15 cellular contexts compared by ENCODE assay signal in the genomic region with DNA sequence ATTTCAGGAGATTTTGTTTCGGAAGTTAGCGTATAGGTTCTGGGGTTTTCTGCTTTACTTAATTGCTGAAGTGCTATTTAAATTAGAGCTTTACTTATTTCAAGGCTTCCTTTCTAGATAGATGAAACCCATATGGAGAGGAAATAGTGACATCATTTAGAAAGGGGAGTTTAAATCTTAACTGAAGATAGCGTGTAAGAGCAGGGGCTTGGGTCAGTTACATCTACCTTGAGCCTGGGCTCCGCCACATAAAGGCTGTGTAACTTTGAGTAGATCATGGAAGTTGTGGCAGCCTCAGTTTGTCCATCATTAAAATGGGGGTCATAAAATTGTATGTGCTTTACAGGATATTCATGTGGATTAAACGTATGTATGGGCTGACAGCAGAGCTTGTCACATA. TPM values are rescaled to one million over a fixed set of nuclear protein-coding genes. Genes with fewer than 3 reads are reported as not detected.
DNase-seq lines count a peak whose midpoint lies in the region; ATAC-seq and TF ChIP-seq lines count a peak whose summit lies in the region.
"Had no signal": no experiment of that assay in that cellular context is flagged by ENCODE, and none has a peak within 500 bp of the region (broad histone marks: within the 10 kb centered on the region; RNA-seq: fewer than 3 reads in every experiment).

No MANE protein-coding gene starts in this region.

- TF ChIP-seq CTCF in left ventricle myocardium inferior (IDR thresholded peaks at IDR 0.05; ENCODE audit: borderline replicate concordance) (no peak), gastroesophageal sphincter (IDR thresholded peaks at IDR 0.05) (no peak), tibial artery (IDR thresholded peaks at IDR 0.05) (no peak)

- intact Hi-C loops in left ventricle myocardium inferior (cut with micrococcal nuclease), result no loop called here
- intact Hi-C loops in Right ventricle myocardium inferior (cut with DNase I), result no loop called here
- intact Hi-C loops in tibial artery (cut with DNase I; ENCODE audit: low total_unique reads), result no loop called here

- H3K27me3 ChIP-seq in left ventricle myocardium inferior (ENCODE audit: low read depth) (no peaks in the 10 kb centered on the region), gastroesophageal sphincter (no peaks in the 10 kb centered on the region), tibial artery (no peaks in the 10 kb centered on the region)
- H3K27me3 ChIP-seq: neutrophil had no signal

- no peak for TF ChIP-seq POLR2A in gastroesophageal sphincter (IDR thresholded peaks at IDR 0.05)

- no peak for TF ChIP-seq EP300 in gastroesophageal sphincter (IDR thresholded peaks at IDR 0.05)

- H3K36me3 ChIP-seq in left ventricle myocardium inferior (peaks cover 11% of the 10 kb centered on the region), SK-N-MC (ENCODE audit: insufficient read depth, low read length) (no peaks in the 10 kb centered on the region), gastroesophageal sphincter (no peaks in the 10 kb centered on the region), tibial artery (no peaks in the 10 kb centered on the region)

- H3K9ac ChIP-seq in SK-N-MC (ENCODE audit: insufficient read length), result peak overlapping the region; percentile 57

- 58 to 67% methylated on average over 5 of the region's 5 CpGs for WGBS in gastroesophageal sphincter (ENCODE audit: low coverage in 1 of 2), 2 donors

- no peak for DNase-seq in left ventricle myocardium inferior
- no peak for DNase-seq in Right ventricle myocardium inferior (ENCODE audit: missing footprints)
- no peak for DNase-seq in SK-N-MC (ENCODE audit: low read depth, low spot score)
- no peak for DNase-seq in tibial artery
- DNase-seq in amygdala (lab: John Stamatoyannopoulos, UW), result no peak
- no peak for DNase-seq in NCI-H2196 (lab: John Stamatoyannopoulos, UW; ENCODE audit: unreplicated experiment)
- DNase-seq in DMS114 treated with DMSO at 0.1 percent for 48 hours (lab: John Stamatoyannopoulos, UW; ENCODE audit: unreplicated experiment), result no peak
- DNase-seq: activated CD4-positive, alpha-beta T cell treated with anti-CD3 and anti-CD28 coated beads, Interleukin-2, amount 10 ng/mL, durations not matched to agents 7 days and 5 days; activated gamma-delta T cell treated with Interleukin-2 at 50 U/mL for 16 hours; central memory CD4-positive, alpha-beta T cell; H7; NCI-H446 treated with DMSO at 0.1 percent for 48 hours; stimulated activated CD4-positive, alpha-beta T cell treated with anti-CD3 and anti-CD28 coated beads, Interleukin-15, amount 100 ng/mL, for 24 hours had no signal

- ATAC-seq in Right ventricle myocardium inferior (no peak), gastroesophageal sphincter (no peak)

- peak overlapping the region; percentile 97 for H3K27ac ChIP-seq in left ventricle myocardium inferior (replicated peaks)
- peak overlapping the region; percentile 98 for H3K27ac ChIP-seq in SK-N-MC
- H3K27ac ChIP-seq in gastroesophageal sphincter, result peak overlapping the region; percentile 69 to 99 (median 86)
- H3K27ac ChIP-seq in tibial artery, result peak overlapping the region; percentile 100
- H3K27ac ChIP-seq: neutrophil had no signal

- H3K4me3 ChIP-seq in left ventricle myocardium inferior (peak overlapping the region; percentile 46), SK-N-MC (peak overlapping the region; percentile 74), gastroesophageal sphincter (peak overlapping the region in 1 of 2 donors; percentile 19), tibial artery (peak overlapping the region; percentile 29 to 38)

- no peaks in the 10 kb centered on the region for H3K9me3 ChIP-seq in left ventricle myocardium inferior (replicated peaks)
- no peaks in the 10 kb centered on the region for H3K9me3 ChIP-seq in SK-N-MC (ENCODE audit: low read depth, low read length)
- H3K9me3 ChIP-seq in gastroesophageal sphincter, result no peaks in the 10 kb centered on the region
- no peaks in the 10 kb centered on the region for H3K9me3 ChIP-seq in tibial artery
- H3K9me3 ChIP-seq: neutrophil had no signal

- peaks cover 97% of the 10 kb centered on the region for H3K4me1 ChIP-seq in left ventricle myocardium inferior
- H3K4me1 ChIP-seq in gastroesophageal sphincter, result peaks cover 8 to 90% (median 38%) of the 10 kb centered on the region in 3 donors
- peaks cover 0 to 84% (median 48%) of the 10 kb centered on the region in 4 donors for H3K4me1 ChIP-seq in tibial artery

RNA-seq across cellular contexts. Expression of a gene that starts 4.7 kb away (rescaled TPM):
- total RNA-seq in left ventricle myocardium inferior (79.0 TPM), Right ventricle myocardium inferior (57.2 TPM), gastroesophageal sphincter (100 to 1,000 TPM in 1 of 4 donors, 10 to 100 TPM in 3; 59.8 to 102 (median 73.9) TPM)

RNA-seq across cellular contexts. Expression of a gene that starts 11.7 kb away (rescaled TPM):
- total RNA-seq in left ventricle myocardium inferior, result 28.0 TPM
- 35.8 TPM for total RNA-seq in Right ventricle myocardium inferior
- total RNA-seq in gastroesophageal sphincter, result 10 to 100 TPM; 21.9 to 52.8 (median 39.2) TPM

RNA-seq across cellular contexts. Expression of a gene that starts 18.6 kb away (rescaled TPM):
- total RNA-seq in left ventricle myocardium inferior (83.0 TPM), Right ventricle myocardium inferior (86.3 TPM), gastroesophageal sphincter (100 to 1,000 TPM in 2 of 4 donors, 10 to 100 TPM in 2; 72.6 to 108 (median 97.8) TPM)
